1 cellular context compared by ENCODE assay signal in the genomic region with DNA sequence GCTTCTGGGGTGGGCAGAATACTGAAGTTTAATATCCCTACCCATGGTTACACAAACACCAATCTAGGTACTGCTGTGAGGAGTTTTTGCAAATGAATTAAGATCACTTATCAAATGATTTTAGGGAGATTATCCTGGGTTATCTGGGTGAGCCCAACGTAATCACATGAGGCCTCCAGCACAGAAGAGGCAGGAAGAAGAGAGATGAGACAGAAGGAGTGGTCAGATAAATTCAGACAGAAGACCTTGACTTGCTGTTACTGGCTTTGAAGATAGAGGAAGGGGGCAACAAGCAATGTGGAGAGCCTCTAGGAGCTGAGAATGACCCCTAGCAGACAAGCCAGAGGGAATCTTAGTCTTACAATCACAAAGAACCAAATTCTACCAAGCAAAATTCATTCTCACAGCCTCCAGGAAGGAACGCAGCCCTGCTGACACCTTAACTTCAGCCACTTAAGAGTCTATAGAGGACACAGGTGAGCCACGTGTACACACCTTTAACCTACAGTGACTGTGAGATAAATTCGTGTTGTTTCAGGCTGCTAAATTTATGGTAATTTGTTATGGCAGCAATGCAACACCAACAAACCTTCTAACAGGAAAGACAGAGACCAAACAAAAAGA.
TF ChIP-seq lines count a peak whose summit lies in the region.

No MANE protein-coding gene starts in this region.

TF ChIP-seq in K562, 482 proteins besides CTCF, POLR2A, EP300 and RAD21:
- TF ChIP-seq CBFA2T3 (IDR thresholded peaks at IDR 0.05) (peak; percentile 25), PURB (CRISPR knock-in tag; IDR thresholded peaks at IDR 0.05; ENCODE audit: low read depth) (no peak), CBFA2T2 (conservative IDR thresholded peaks at IDR 0.05) (0 out of 2 replicates have a peak, but pooled peaks have one; percentile 6)
